21 cellular contexts compared by ENCODE assay signal in genomic region chrX:111492085-111492484, GRCh38. TPM values are rescaled to one million over a fixed set of nuclear protein-coding genes. Genes with fewer than 3 reads are reported as not detected.
DNase-seq lines count a peak whose midpoint lies in the region; ATAC-seq, FAIRE-seq and TF ChIP-seq lines count a peak whose summit lies in the region.
"Had no signal": no experiment of that assay in that cellular context is flagged by ENCODE, and none has a peak within 500 bp of the region (broad histone marks: within the 10 kb centered on the region; RNA-seq: fewer than 3 reads in every experiment).

No MANE protein-coding gene starts in this region.

- no peak overlapping the region for H2AFZ ChIP-seq in hepatocyte
- H2AFZ ChIP-seq: GM23248 had no signal

- TF ChIP-seq CTCF in hepatocyte (IDR thresholded peaks at IDR 0.05; ENCODE audit: poor library complexity): no peak

- H3K9me2 ChIP-seq in hepatocyte (replicated peaks; ENCODE audit: insufficient read depth): no peaks in the 10 kb centered on the region

- H3K36me3 ChIP-seq in hepatocyte (replicated peaks; ENCODE audit: insufficient read depth, low read depth): no peaks in the 10 kb centered on the region

- H3K4me1 ChIP-seq in hepatocyte (ENCODE audit: insufficient read depth): peaks cover 18% of the 10 kb centered on the region

- no peak overlapping the region for H3K4me2 ChIP-seq in hepatocyte

- no peaks in the 10 kb centered on the region for H4K20me1 ChIP-seq in hepatocyte (ENCODE audit: insufficient read depth, poor library complexity, severe bottlenecking)

- no peaks in the 10 kb centered on the region for H3K27me3 ChIP-seq in hepatocyte

- WGBS in hepatocyte (ENCODE audit: low lambda C conversion rate, missing lambda C conversion rate): 36% methylated on average over 4 of the region's 4 CpGs

- DNase-seq in GM19239 (ENCODE audit: insufficient read length, low spot score): no peak
- peak; percentile 48 for DNase-seq in NCI-H1105 treated with DMSO at 0.1 percent for 48 hours (lab: John Stamatoyannopoulos, UW)
- peak; percentile 93 for DNase-seq in NCI-H69 (lab: John Stamatoyannopoulos, UW)
- DNase-seq in hepatocyte (ENCODE audit: low spot score): no peak
- no peak for DNase-seq in NCI-H187 treated with DMSO at 0.1 percent for 48 hours (lab: John Stamatoyannopoulos, UW)
- DNase-seq: Calu3; CD4-positive, alpha-beta memory T cell; DMS79; GM23248; MV-4-11; NCI-H187; NCI-H2227 treated with DMSO at 0.1 percent for 48 hours; NCI-H526; RPMI8226; SIG-M5 had no signal

- H3K27ac ChIP-seq in hepatocyte: peak overlapping the region; percentile 59
- H3K27ac ChIP-seq: GM23248 had no signal

- H3K9me3 ChIP-seq in hepatocyte (ENCODE audit: low read depth): no peaks in the 10 kb centered on the region

- FAIRE-seq in GM19239 (lab: Jason Lieb, UNC): peak; percentile 59
- FAIRE-seq: K562 had no signal

- no peaks in the 10 kb centered on the region for H3K79me2 ChIP-seq in hepatocyte

- H3K4me3 ChIP-seq in hepatocyte: no peak overlapping the region
- H3K4me3 ChIP-seq: GM23248, K562 had no signal

- ATAC-seq in HG02973 (IDR thresholded peaks at IDR 0.05; ENCODE audit: unreplicated experiment) (no peak), GM21390 (IDR thresholded peaks at IDR 0.05; ENCODE audit: unreplicated experiment) (no peak)
- ATAC-seq: HCT116, K562 had no signal

RNA-seq across cellular contexts. Expression of gene SERTM2, which starts 19.4 kb away (rescaled TPM):
- total RNA-seq in hepatocyte: 2.8 and 2.9 TPM in 2 replicates
- polyA plus RNA-seq in hepatocyte: 1.6 and 3.8 TPM in 2 replicates
- total RNA-seq: Calu3; CD4-positive, alpha-beta memory T cell; GM23248; T-helper 2 cell treated with Interferon-gamma antibody and Interleukin-4, amounts not matched to agents 100 ng/mL and 5 ng/mL, for 36 hours had no signal
- polyA plus RNA-seq: BJ; CD4-positive, alpha-beta memory T cell; GM23248 had no signal

Comparison
In these comparisons a context has a peak if more than half of its experiments do, and no peak if none do; other contexts are left out.
1. DNase-seq: peak in NCI-H1105 treated with DMSO at 0.1 percent for 48 hours (single experiment) and NCI-H69 (single experiment); none in GM19239 (single experiment), hepatocyte (single experiment) and NCI-H187 treated with DMSO at 0.1 percent for 48 hours (single experiment).